8 cellular contexts compared by ENCODE assay signal in the genomic region with DNA sequence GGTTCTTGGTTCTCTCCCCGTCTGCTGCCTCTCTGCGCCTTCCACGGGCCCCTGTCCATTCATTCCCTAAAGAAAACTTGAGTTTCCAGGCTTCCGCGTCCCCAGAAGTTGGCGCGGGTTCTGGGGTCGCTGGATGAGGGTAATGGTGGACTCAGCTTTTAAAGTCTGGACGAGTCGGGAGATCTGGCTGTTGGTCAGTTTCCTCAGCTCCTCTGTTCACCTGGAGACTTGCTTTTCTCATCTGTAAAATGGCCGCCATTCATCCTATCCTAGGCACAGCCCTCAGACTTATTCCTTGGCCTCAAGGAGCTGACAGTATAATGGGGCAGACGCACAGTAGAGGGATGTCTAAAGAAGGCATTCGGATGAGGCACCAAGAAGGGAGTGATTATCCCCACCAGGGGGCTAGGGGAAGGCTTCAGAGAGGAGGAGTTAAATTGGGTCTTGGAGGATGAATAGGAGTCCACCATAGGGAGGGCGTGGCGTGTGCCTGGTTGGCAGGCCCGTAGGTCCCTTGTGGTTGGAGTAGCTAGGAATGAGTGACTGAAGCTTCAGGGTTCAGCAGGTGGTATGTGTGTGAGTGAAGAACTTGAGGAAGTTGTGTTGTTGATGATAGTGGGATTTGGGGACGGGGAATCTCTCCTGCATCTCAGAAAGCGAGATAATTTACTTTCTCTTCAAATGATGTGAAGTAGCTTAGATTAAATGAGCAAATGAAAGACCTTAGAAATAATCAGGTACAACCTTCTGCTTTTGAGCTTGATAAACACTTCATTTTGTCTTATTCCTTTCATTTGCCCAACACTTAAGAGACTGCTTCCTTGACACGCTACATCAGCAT. TPM values are rescaled to one million over a fixed set of nuclear protein-coding genes. Genes with fewer than 3 reads are reported as not detected.
DNase-seq lines count a peak whose midpoint lies in the region; ATAC-seq, FAIRE-seq and TF ChIP-seq lines count a peak whose summit lies in the region.

No MANE protein-coding gene starts in this region.

- H3K27me3 ChIP-seq in AG04450 (ENCODE audit: control insufficient read depth, insufficient read depth, low read length): no peaks in the 10 kb centered on the region
- H3K27me3 ChIP-seq in SJCRH30: no peaks in the 10 kb centered on the region
- no peaks in the 10 kb centered on the region for H3K27me3 ChIP-seq in thoracic aorta (replicated peaks; ENCODE audit: insufficient read depth)

- H3K4me3 ChIP-seq in AG04450 (ENCODE audit: low read depth, low read length): peak overlapping the region; percentile 93
- peak overlapping the region; percentile 69 for H3K4me3 ChIP-seq in SJCRH30
- H3K4me3 ChIP-seq in thoracic aorta: peak overlapping the region; percentile 85

- DNase-seq in AG04450 (ENCODE audit: low read depth, low spot score): no peak
- peak; percentile 23 for DNase-seq in GM12892 (ENCODE audit: insufficient read length)
- DNase-seq in SJCRH30: peak; percentile 23 to 35
- peak in 1 of 2 donors; percentile 19 for DNase-seq in memory B cell (ENCODE audit: low spot score in 2 of 2)
- DNase-seq in thoracic aorta (ENCODE audit: low spot score): no peak

- peaks cover 8% of the 10 kb centered on the region; the same call in 1 of the 2 replicates for H3K36me3 ChIP-seq in SJCRH30
- H3K36me3 ChIP-seq in thoracic aorta: no peaks in the 10 kb centered on the region

- H3K9me3 Mint-ChIP-seq in memory B cell: no peaks in the 10 kb centered on the region

- TF ChIP-seq CTCF in AG04450 (IDR thresholded peaks at IDR 0.05; ENCODE audit: low read depth, low read length) (no peak), thoracic aorta (IDR thresholded peaks at IDR 0.05) (no peak)

- POLR2A ChIA-PET in AG04450 (lab: Yijun Ruan, JAX): interaction anchor here (0.7 to 1.8 kb wide), 10 partner anchors 9 to 766 kb away, joined by 3 to 22 read pairs (median 5); a partner anchor contains a TSS

- CTCF ChIA-PET in AG04450 (lab: Charles Lee): interaction anchor here (0.6 to 5.4 kb wide), 28 partner anchors 11 to 1349 kb away, joined by 3 to 39 read pairs (median 4); no protein-coding TSS in a partner anchor

- peak overlapping the region; percentile 89 for H3K27ac Mint-ChIP-seq in memory B cell

- H3K4me1 ChIP-seq in SJCRH30: no peaks in the 10 kb centered on the region
- H3K4me1 ChIP-seq in thoracic aorta (ENCODE audit: control insufficient read depth in 1 of 2, low read depth in 2 of 2): peaks cover 7 to 12% of the 10 kb centered on the region in 2 donors

- peak overlapping the region; percentile 89 for H3K4me3 Mint-ChIP-seq in memory B cell

- FAIRE-seq in GM12892 (lab: Jason Lieb, UNC): no peak

- ATAC-seq in memory B cell (ENCODE audit: low read depth) (no peak), thoracic aorta (ENCODE audit: insufficient number of reproducible peaks, low FRiP score, low read depth) (no peak), GM19455 (IDR thresholded peaks at IDR 0.05; ENCODE audit: unreplicated experiment) (no peak), HG02798 (IDR thresholded peaks at IDR 0.05; ENCODE audit: poor library complexity, unreplicated experiment) (no peak)

- TF ChIP-seq POLR2A in GM12892 (IDR thresholded peaks at IDR 0.05; ENCODE audit: low read depth, low read length): no peak

- H3K27me3 Mint-ChIP-seq in memory B cell: no peaks in the 10 kb centered on the region

- H3K9me3 ChIP-seq in AG04450 (ENCODE audit: control insufficient read depth, insufficient read depth, low read length) (no peaks in the 10 kb centered on the region), SJCRH30 (replicated peaks) (no peaks in the 10 kb centered on the region), thoracic aorta (no peaks in the 10 kb centered on the region)

- H3K27ac ChIP-seq in AG04450 (ENCODE audit: low read depth, low read length) (peak overlapping the region; percentile 77), SJCRH30 (peak overlapping the region; percentile 74), cingulate gyrus (ENCODE audit: low read depth, low read length) (peak overlapping the region; percentile 97), thoracic aorta (peak overlapping the region; percentile 86 to 91)

- no peaks in the 10 kb centered on the region for H3K36me3 Mint-ChIP-seq in memory B cell

- peaks cover 7% of the 10 kb centered on the region for H3K4me1 Mint-ChIP-seq in memory B cell

RNA-seq across cellular contexts. Expression of a gene that starts 0.7 kb away (rescaled TPM):
- 67.1 and 77.8 TPM in 2 replicates for polyA plus RNA-seq in AG04450 (2011; rRNA removed)
- 90.3 and 146 TPM in 2 replicates for polyA minus RNA-seq in AG04450 (2011; rRNA and poly(A)+ RNA removed)
- polyA plus RNA-seq in GM12892 (2012; ENCODE audit: missing spikeins): 16.0 TPM
- total RNA-seq in SJCRH30 (2014; rRNA removed; shearing (Covaris generic)): 18.8 and 20.8 TPM in 2 replicates
- 10 to 100 TPM; 38.2 to 41.6 TPM for total RNA-seq in thoracic aorta

RNA-seq across cellular contexts. Expression of a gene that starts 32.4 kb away (rescaled TPM):
- polyA plus RNA-seq in AG04450 (2011; rRNA removed): 6.4 and 8.5 TPM in 2 replicates
- polyA minus RNA-seq in AG04450 (2011; rRNA and poly(A)+ RNA removed): 3.2 and 6.5 TPM in 2 replicates
- 32.4 TPM for polyA plus RNA-seq in GM12892 (2012; ENCODE audit: missing spikeins)
- total RNA-seq in SJCRH30 (2014; rRNA removed; shearing (Covaris generic)): 30.3 and 37.2 TPM in 2 replicates
- 10 to 100 TPM; 20.4 to 30.7 TPM for total RNA-seq in thoracic aorta

RNA-seq across cellular contexts. Expression of a gene that starts 34.3 kb away (rescaled TPM):
- polyA plus RNA-seq in AG04450 (2011; rRNA removed): 89.7 and 100 TPM in 2 replicates
- polyA minus RNA-seq in AG04450 (2011; rRNA and poly(A)+ RNA removed): 36.1 and 36.8 TPM in 2 replicates
- 16.5 TPM for polyA plus RNA-seq in GM12892 (2012; ENCODE audit: missing spikeins)
- 39.5 and 45.3 TPM in 2 replicates for total RNA-seq in SJCRH30 (2014; rRNA removed; shearing (Covaris generic))
- 10 to 100 TPM; 47.8 to 49.7 TPM for total RNA-seq in thoracic aorta

Comparison
In these comparisons a context has a peak if more than half of its experiments do, and no peak if none do; other contexts are left out.
1. DNase-seq: peak in GM12892 (single experiment) and SJCRH30 (2 of 2); none in AG04450 (single experiment) and thoracic aorta (single experiment).
2. Peak in every context shown above with its lines, with median percentiles within 50 percentile points of each other: H3K27ac ChIP-seq and H3K4me3 ChIP-seq.